In the genomic region with DNA sequence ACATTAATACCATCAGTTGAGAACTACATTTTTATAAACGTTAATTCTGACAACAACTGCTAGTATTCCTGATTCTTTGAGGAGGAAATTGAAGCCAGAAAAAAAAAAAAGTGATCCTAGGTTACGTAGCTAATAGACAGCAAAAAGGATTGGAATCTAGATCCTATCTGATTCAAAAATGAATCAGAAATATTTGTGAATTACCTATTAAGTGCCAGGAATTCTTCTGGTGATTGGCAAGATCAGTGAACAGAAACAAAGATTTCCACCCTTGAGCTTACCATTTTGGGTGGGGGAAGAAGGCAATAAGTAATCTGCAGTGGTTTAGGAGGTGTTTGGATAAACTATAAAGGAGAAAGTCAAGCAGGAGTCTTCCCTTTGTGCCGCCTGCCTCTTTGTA, we compare ENCODE assay signal across 1 cellular context.
TF ChIP-seq lines count a peak whose summit lies in the region.

No MANE protein-coding gene starts in this region.

TF ChIP-seq in GM23338, 12 proteins besides CTCF, POLR2A, EP300 and RAD21:
- TF ChIP-seq ZNF331 (CRISPR knock-in tag; IDR thresholded peaks at IDR 0.05; ENCODE audit: low read depth) = no peak
